36 cellular contexts compared by ENCODE assay signal in genomic region chr18:5268874-5269273, GRCh38.
"Had no signal": no experiment of that assay in that cellular context is flagged by ENCODE, and none has a peak within 500 bp of the region (broad histone marks: within the 10 kb centered on the region; RNA-seq: fewer than 3 reads in every experiment).

No MANE protein-coding gene starts in this region.

- H3K4me3 Mint-ChIP-seq: activated B cell treated with CpG ODN at 0.5 μM for 24 hours; activated CD4-positive, alpha-beta memory T cell treated with anti-CD3 and anti-CD28 coated beads for 36 hours; activated CD4-positive, alpha-beta T cell treated with anti-CD3 and anti-CD28 coated beads, Interleukin-2, amount 10 ng/mL, durations not matched to agents 24 days and 14 days; activated CD8-positive, alpha-beta memory T cell treated with anti-CD3 and anti-CD28 coated beads, Interleukin-2, amount 10 ng/mL, durations not matched to agents 7 days and 5 days; activated CD8-positive, alpha-beta T cell treated with anti-CD3 and anti-CD28 coated beads, Interleukin-2, amount 10 ng/mL, durations not matched to agents 7 days and 5 days; activated naive CD4-positive, alpha-beta T cell treated with anti-CD3 and anti-CD28 coated beads for 36 hours; activated naive CD8-positive, alpha-beta T cell treated with anti-CD3 and anti-CD28 coated beads for 36 hours; activated T-cell treated with anti-CD3 and anti-CD28 coated beads, Interleukin-2, amount 50 U/mL, for 24 hours; activated T-cell treated with anti-CD3 and anti-CD28 coated beads, Interleukin-2, amount 50 U/mL, for 72 hours; activated T-helper 1 cell treated with anti-CD3 and anti-CD28 coated beads, Interleukin-12 subunit alpha, Interleukin-12 subunit beta, Interleukin-2, Interleukin-4 antibody, amounts not matched to agents 30 ng/mL and 10 ng/mL and 1 ng/mL, durations not matched to agents 14 hours and 24 hours and 36 hours; activated T-helper 17 cell treated with anti-CD3 and anti-CD28 coated beads, Interleukin-2, amount 50 U/mL, for 72 hours; T-helper 1 cell treated with Interleukin-12 subunit alpha and Interleukin-12 subunit beta and Interleukin-4 antibody, amounts not matched to agents 30 μg/mL and 1 μg/mL, for 36 hours; T-helper 2 cell treated with Interferon-gamma antibody and Interleukin-4, amounts not matched to agents 5 μg/mL and 100 μg/mL, for 36 hours had no signal

- H3K27ac ChIP-seq: adrenal gland, body of pancreas, brain microvascular endothelial cell, breast epithelium, VCaP had no signal

- FAIRE-seq: astrocyte, TTC549 had no signal

- H3K27me3 Mint-ChIP-seq: activated T-cell treated with anti-CD3 and anti-CD28 coated beads, Interleukin-2, amount 50 U/mL, for 24 hours had no signal

- ATAC-seq: activated CD8-positive, alpha-beta memory T cell treated with anti-CD3 and anti-CD28 coated beads, Interleukin-2, amount 10 ng/mL, durations not matched to agents 7 days and 5 days; activated CD8-positive, alpha-beta T cell treated with anti-CD3 and anti-CD28 coated beads, Interleukin-2, amount 10 ng/mL, durations not matched to agents 7 days and 5 days; activated naive CD4-positive, alpha-beta T cell treated with anti-CD3 and anti-CD28 coated beads, Interleukin-2, amount 50 U/mL, for 72 hours; activated T-cell treated with anti-CD3 and anti-CD28 coated beads, Interleukin-2, amount 50 U/mL, for 72 hours; activated T-helper 17 cell treated with anti-CD3 and anti-CD28 coated beads, Interleukin-2, amount 50 U/mL, for 72 hours; body of pancreas had no signal

- H3K27me3 ChIP-seq: adrenal gland, body of pancreas, brain microvascular endothelial cell, breast epithelium had no signal

- H3K4me3 ChIP-seq: adrenal gland, body of pancreas, breast epithelium had no signal

- H3K4me1 ChIP-seq: adrenal gland, body of pancreas, breast epithelium had no signal

- DNase-seq: activated B cell treated with CpG ODN at 0.5 μM for 24 hours; activated CD4-positive, alpha-beta memory T cell treated with anti-CD3 and anti-CD28 coated beads for 36 hours; activated CD4-positive, alpha-beta T cell treated with anti-CD3 and anti-CD28 coated beads for 4 hours; activated CD4-positive, alpha-beta T cell treated with anti-CD3 and anti-CD28 coated beads, Interleukin-2, amount 10 ng/mL, durations not matched to agents 24 days and 14 days; activated CD4-positive, alpha-beta T cell treated with anti-CD3 and anti-CD28 coated beads, Interleukin-2, amount 50 U/mL, for 1 hour; activated CD4-positive, alpha-beta T cell treated with anti-CD3 and anti-CD28 coated beads, Interleukin-2, amount 50 U/mL, for 4 hours; activated CD4-positive, CD25-positive, alpha-beta regulatory T cell treated with anti-CD3 and anti-CD28 coated beads, Interleukin-2, amount 50 U/mL, for 72 hours; activated CD8-positive, alpha-beta memory T cell treated with anti-CD3 and anti-CD28 coated beads for 24 hours; activated CD8-positive, alpha-beta memory T cell treated with anti-CD3 and anti-CD28 coated beads, Interleukin-2, amount 10 ng/mL, durations not matched to agents 7 days and 5 days; activated CD8-positive, alpha-beta memory T cell treated with anti-CD3 and anti-CD28 coated beads, Interleukin-2, amount 50 U/mL, for 48 hours; activated CD8-positive, alpha-beta T cell treated with anti-CD3 and anti-CD28 coated beads, Interleukin-2, amount 10 ng/mL, durations not matched to agents 7 days and 5 days; activated effector memory CD4-positive, alpha-beta T cell treated with anti-CD3 and anti-CD28 coated beads, Interleukin-2, amount 50 U/mL, for 16 hours; activated gamma-delta T cell treated with Interleukin-2 at 50 U/mL for 16 hours; activated naive CD4-positive, alpha-beta T cell; activated naive CD4-positive, alpha-beta T cell treated with anti-CD3 and anti-CD28 coated beads for 36 hours; activated naive CD4-positive, alpha-beta T cell treated with anti-CD3 and anti-CD28 coated beads, Interleukin-2, amount 50 U/mL, for 16 hours; activated naive CD8-positive, alpha-beta T cell treated with anti-CD3 and anti-CD28 coated beads for 36 hours; activated T-cell treated with anti-CD3 and anti-CD28 coated beads, Interleukin-2, amount 50 U/mL, for 24 hours; activated T-cell treated with anti-CD3 and anti-CD28 coated beads, Interleukin-2, amount 50 U/mL, for 72 hours; adrenal gland; amniotic stem cell; aorta; body of pancreas; brain microvascular endothelial cell; central memory CD4-positive, alpha-beta T cell; T-helper 2 cell; T-helper 9 cell had no signal

- H3K36me3 Mint-ChIP-seq: activated CD8-positive, alpha-beta memory T cell treated with anti-CD3 and anti-CD28 coated beads, Interleukin-2, amount 10 ng/mL, durations not matched to agents 7 days and 5 days had no signal

- H3K27ac Mint-ChIP-seq: activated B cell treated with CpG ODN at 0.5 μM for 24 hours; activated CD4-positive, alpha-beta memory T cell treated with anti-CD3 and anti-CD28 coated beads for 36 hours; activated CD4-positive, alpha-beta T cell treated with anti-CD3 and anti-CD28 coated beads, Interleukin-2, amount 10 ng/mL, durations not matched to agents 24 days and 14 days; activated CD8-positive, alpha-beta memory T cell treated with anti-CD3 and anti-CD28 coated beads, Interleukin-2, amount 10 ng/mL, durations not matched to agents 7 days and 5 days; activated CD8-positive, alpha-beta T cell treated with anti-CD3 and anti-CD28 coated beads, Interleukin-2, amount 10 ng/mL, durations not matched to agents 7 days and 5 days; activated naive CD4-positive, alpha-beta T cell treated with anti-CD3 and anti-CD28 coated beads for 36 hours; activated naive CD4-positive, alpha-beta T cell treated with anti-CD3 and anti-CD28 coated beads, Interleukin-2, amount 50 U/mL, for 72 hours; activated naive CD8-positive, alpha-beta T cell treated with anti-CD3 and anti-CD28 coated beads for 36 hours; activated T-cell treated with anti-CD3 and anti-CD28 coated beads, Interleukin-2, amount 50 U/mL, for 24 hours; activated T-helper 1 cell treated with anti-CD3 and anti-CD28 coated beads, Interleukin-12 subunit alpha, Interleukin-12 subunit beta, Interleukin-2, Interleukin-4 antibody, amounts not matched to agents 30 ng/mL and 10 ng/mL and 1 ng/mL, durations not matched to agents 14 hours and 24 hours and 36 hours; activated T-helper 17 cell treated with anti-CD3 and anti-CD28 coated beads, Interleukin-2, amount 50 U/mL, for 72 hours; T-helper 1 cell treated with Interleukin-12 subunit alpha and Interleukin-12 subunit beta and Interleukin-4 antibody, amounts not matched to agents 30 μg/mL and 1 μg/mL, for 36 hours; T-helper 2 cell treated with Interferon-gamma antibody and Interleukin-4, amounts not matched to agents 5 μg/mL and 100 μg/mL, for 36 hours had no signal

- H3K9me3 ChIP-seq: adrenal gland, body of pancreas had no signal

- H3K36me3 ChIP-seq: adrenal gland, brain microvascular endothelial cell, breast epithelium had no signal

- H3K4me1 Mint-ChIP-seq: activated B cell treated with CpG ODN at 0.5 μM for 24 hours; activated CD4-positive, alpha-beta T cell treated with anti-CD3 and anti-CD28 coated beads, Interleukin-2, amount 10 ng/mL, durations not matched to agents 24 days and 14 days; activated CD8-positive, alpha-beta memory T cell treated with anti-CD3 and anti-CD28 coated beads, Interleukin-2, amount 10 ng/mL, durations not matched to agents 7 days and 5 days; activated naive CD8-positive, alpha-beta T cell treated with anti-CD3 and anti-CD28 coated beads for 36 hours; activated T-helper 17 cell treated with anti-CD3 and anti-CD28 coated beads, Interleukin-2, amount 50 U/mL, for 72 hours had no signal
